Comparison of ENCODE assay signal across 8 cellular contexts in the genomic region with DNA sequence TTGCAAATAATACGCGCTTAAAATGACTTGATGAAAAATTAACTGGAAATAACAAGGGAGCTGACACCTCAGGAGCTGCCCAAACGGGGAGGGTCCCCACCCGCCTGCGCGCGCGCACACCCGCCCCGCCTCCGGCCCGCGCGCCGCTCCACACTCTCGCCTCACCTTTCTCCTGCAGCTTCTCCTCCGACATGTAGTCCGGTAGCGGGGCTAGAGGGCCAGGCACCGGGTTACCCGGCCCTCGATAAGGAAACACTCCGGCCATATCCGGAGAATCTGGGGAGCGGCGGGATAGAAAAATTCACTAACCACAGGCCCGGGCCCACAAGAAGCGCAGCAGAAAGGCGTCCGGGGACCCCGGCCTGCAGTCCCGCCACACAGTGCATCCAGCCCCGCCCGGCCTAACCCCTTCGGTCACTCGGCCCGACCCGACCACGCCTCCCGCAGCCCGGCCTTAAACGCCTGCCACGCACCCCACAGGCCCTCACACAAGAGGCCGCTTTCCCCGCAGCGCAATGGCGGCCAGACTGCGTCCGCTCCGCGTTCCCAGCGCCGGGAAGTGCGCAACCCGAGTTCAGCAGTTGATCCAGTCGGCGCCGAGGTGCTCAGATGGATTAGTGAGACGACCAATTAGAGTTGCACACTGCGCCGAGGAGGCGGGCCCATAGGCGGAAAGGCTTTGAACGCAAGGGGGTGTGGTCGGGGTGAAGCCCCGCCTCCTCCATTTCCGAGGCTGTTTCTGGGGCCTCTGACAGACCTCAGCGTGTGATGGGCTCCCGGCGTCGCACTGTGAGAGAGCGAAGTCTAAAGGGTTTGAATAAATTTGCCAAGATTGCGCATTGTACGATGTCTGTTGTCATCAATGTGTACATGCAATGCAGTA. TPM values are rescaled to one million over a fixed set of nuclear protein-coding genes. Genes with fewer than 3 reads are reported as not detected.
DNase-seq lines count a peak whose midpoint lies in the region; ATAC-seq and TF ChIP-seq lines count a peak whose summit lies in the region.

A gene (minus strand): TSS at position 561 of the 883 bp plus-strand sequence. CDS start 296 bp downstream, at position 265.

- H3K27ac ChIP-seq in caudate nucleus (ENCODE audit: low read depth, low read length) (peak within 1 kb of the TSS; percentile 90), spleen (peak within 1 kb of the TSS; percentile 69 to 98 (median 93))

- POLR2A ChIA-PET in activated B cell treated with CpG ODN at 0.5 μM for 24 hours (lab: Charles Lee), result interaction anchor here (0.6 to 2.1 kb wide), 19 partner anchors 11 to 970 kb away, joined by 3 to 43 read pairs (median 4); a partner anchor contains a TSS

- DNase-seq in AG08395 (ENCODE audit: low spot score) (peak; percentile 100), NCI-H345 (lab: John Stamatoyannopoulos, UW) (peak; percentile 96), activated B cell treated with CpG ODN at 0.5 μM for 24 hours (peak; percentile 95), caudate nucleus (lab: John Stamatoyannopoulos, UW) (peak; percentile 67 to 99 (median 95)), inferior parietal cortex (ENCODE audit: extremely low spot score) (peak; percentile 98), spleen (peak; percentile 97)

- H3K4me1 ChIP-seq in spleen, result peaks cover 10 to 54% (median 37%) of the 10 kb centered on the region in 6 donors

- peak within 1 kb of the TSS; percentile 100 for H3K4me3 Mint-ChIP-seq in activated B cell treated with CpG ODN at 0.5 μM for 24 hours

- no peaks in the 10 kb centered on the region for H3K9me3 ChIP-seq in spleen

- peak within 1 kb of the TSS; percentile 96 for H3K27ac Mint-ChIP-seq in activated B cell treated with CpG ODN at 0.5 μM for 24 hours

- peak within 1 kb of the TSS; percentile 54 to 96 (median 84) for H3K4me3 ChIP-seq in spleen

- TF ChIP-seq POLR2A in GM18951 (IDR thresholded peaks at IDR 0.05; ENCODE audit: extremely low read depth, insufficient read depth, insufficient read length), result peak; percentile 92
- TF ChIP-seq POLR2A in spleen (IDR thresholded peaks at IDR 0.05), result peak; percentile 77 to 91 (median 78)

- WGBS in spleen, 5 donors, result 0% methylated on average over 29 to 74 of the region's 74 CpGs

- no peaks in the 10 kb centered on the region for H3K27me3 ChIP-seq in spleen (replicated peaks in 1 of 7)

- peaks cover 33% of the 10 kb centered on the region for H3K4me1 Mint-ChIP-seq in activated B cell treated with CpG ODN at 0.5 μM for 24 hours

- no peaks in the 10 kb centered on the region for H3K27me3 Mint-ChIP-seq in activated B cell treated with CpG ODN at 0.5 μM for 24 hours

- H3K36me3 Mint-ChIP-seq in activated B cell treated with CpG ODN at 0.5 μM for 24 hours (ENCODE audit: low read depth), result peaks cover 47% of the 10 kb centered on the region

- CTCF ChIA-PET in activated B cell treated with CpG ODN at 0.5 μM for 24 hours (lab: Charles Lee), result interaction anchor here (2.2 kb wide), 1 partner anchor 99 kb away, joined by 9 read pairs; no protein-coding TSS in a partner anchor

- in situ Hi-C loops in GM18951 (cut with MboI; ENCODE audit: low sequenced_read_pairs, unreplicated experiment), result no loop called here

- intact Hi-C loops in activated B cell treated with CpG ODN at 0.5 μM for 24 hours (cut with micrococcal nuclease), result loop anchor here (1.0 to 2.0 kb wide), 6 partner anchors 15 to 144 kb away; a partner anchor contains a TSS
- intact Hi-C loops in spleen (cut with DNase I; ENCODE audit: low total_unique reads), result no loop called here

- H3K9me3 Mint-ChIP-seq in activated B cell treated with CpG ODN at 0.5 μM for 24 hours, result no peaks in the 10 kb centered on the region

- TF ChIP-seq CTCF in activated B cell treated with CpG ODN at 0.5 μM for 24 hours (IDR thresholded peaks at IDR 0.05) (no peak), spleen (IDR thresholded peaks at IDR 0.05 in 8 of 11, conservative IDR thresholded peaks at IDR 0.05 in 3 of 11) (peak in 4 of 11 experiments; percentile 12 to 52 (median 32))

- H3K36me3 ChIP-seq in spleen, result peaks cover 0 to 41% (median 40%) of the 10 kb centered on the region in 6 donors

- peak; percentile 97 for ATAC-seq in HG03196 (IDR thresholded peaks at IDR 0.05; ENCODE audit: unreplicated experiment)
- peak; percentile 99 for ATAC-seq in activated B cell treated with CpG ODN at 0.5 μM for 24 hours (ENCODE audit: low read depth)

RNA-seq across cellular contexts. Expression of the gene that starts here (rescaled TPM):
- total RNA-seq in activated B cell treated with CpG ODN at 0.5 μM for 24 hours (401 and 442 TPM in 2 replicates), spleen (100 to 1,000 TPM; 210 to 320 (median 268) TPM)
- 10 to 100 TPM; 67.2 to 91.8 (median 74.8) TPM for polyA plus RNA-seq in spleen

Comparison
In these comparisons a context has a peak if more than half of its experiments do, and no peak if none do; other contexts are left out.
1. Peak in every context shown above with its lines: DNase-seq, ATAC-seq, H3K4me3 ChIP-seq and H3K27ac ChIP-seq.